In genomic region chr5:112403069-112403468, GRCh38 we compare ENCODE assay signal across 6 cellular contexts. TPM values are rescaled to one million over a fixed set of nuclear protein-coding genes. Genes with fewer than 3 reads are reported as not detected.
"Had no signal": no experiment of that assay in that cellular context is flagged by ENCODE, and none has a peak within 500 bp of the region (broad histone marks: within the 10 kb centered on the region; RNA-seq: fewer than 3 reads in every experiment).

No MANE protein-coding gene starts in this region.

- ATAC-seq: HepG2, K562 had no signal

- H3K27ac ChIP-seq: HL-60 had no signal

- DNase-seq: IMR-90, KBM-7, KG1 had no signal

- H3K4me3 ChIP-seq: K562 had no signal

RNA-seq across cellular contexts. Expression of gene EPB41L4A, which starts 16.0 kb away (rescaled TPM):
- polyA plus RNA-seq: HepG2 had no signal
